ENCODE assay signal across 15 cellular contexts in genomic region chr13:50576156-50576555, GRCh38.
DNase-seq lines count a peak whose midpoint lies in the region; ATAC-seq and TF ChIP-seq lines count a peak whose summit lies in the region.
"Had no signal": no experiment of that assay in that cellular context is flagged by ENCODE, and none has a peak within 500 bp of the region (broad histone marks: within the 10 kb centered on the region; RNA-seq: fewer than 3 reads in every experiment).

No MANE protein-coding gene starts in this region.

- no peaks in the 10 kb centered on the region for H3K9me3 ChIP-seq in lung (ENCODE audit: control insufficient read depth in 2 of 2, insufficient read depth in 1 of 2, low read length in 1 of 2)

- peaks cover 4 to 14% of the 10 kb centered on the region in 2 donors for H3K4me1 ChIP-seq in lung (ENCODE audit: control insufficient read depth in 2 of 2, insufficient read depth in 2 of 2, low read length in 2 of 2)

- ATAC-seq in lung (ENCODE audit: insufficient read depth, low FRiP score) = no peak
- no peak for ATAC-seq in GM21423 (IDR thresholded peaks at IDR 0.05; ENCODE audit: unreplicated experiment)
- ATAC-seq in GM18511 (IDR thresholded peaks at IDR 0.05; ENCODE audit: unreplicated experiment) = no peak
- no peak for ATAC-seq in HG03520 (IDR thresholded peaks at IDR 0.05; ENCODE audit: unreplicated experiment)
- no peak for ATAC-seq in GM18867 (IDR thresholded peaks at IDR 0.05; ENCODE audit: unreplicated experiment)

- DNase-seq in COLO668 (lab: John Stamatoyannopoulos, UW; ENCODE audit: unreplicated experiment) (peak; percentile 99), NCI-H1092 treated with DMSO at 0.1 percent for 48 hours (lab: John Stamatoyannopoulos, UW) (peak; percentile 79), NCI-H748 treated with DMSO at 0.1 percent for 48 hours (lab: John Stamatoyannopoulos, UW) (peak; percentile 85), lung (ENCODE audit: low spot score) (peak; percentile 42)
- DNase-seq: activated CD4-positive, alpha-beta T cell treated with anti-CD3 and anti-CD28 coated beads for 48 hours; activated effector memory CD4-positive, alpha-beta T cell treated with Interleukin-2 at 50 U/mL for 16 hours; dorsolateral prefrontal cortex; mesendoderm; NCI-H1436; PC-9 had no signal

- whole genome bisulfite sequencing in lung, 2 donors = 54 to 79% methylated on average over 6 of the region's 6 CpGs

- no peaks in the 10 kb centered on the region for H3K27me3 ChIP-seq in lung (ENCODE audit: control insufficient read depth, insufficient read depth)
- H3K27me3 ChIP-seq: dorsolateral prefrontal cortex, tibial nerve had no signal

- no peak overlapping the region for H3K27ac ChIP-seq in lung (ENCODE audit: low read depth in 1 of 2, low read length in 1 of 2)
- H3K27ac ChIP-seq: dorsolateral prefrontal cortex, PC-9, tibial nerve had no signal

- H3K4me3 ChIP-seq in lung = no peak overlapping the region
- H3K4me3 ChIP-seq: dorsolateral prefrontal cortex, PC-9, tibial nerve had no signal

- no peaks in the 10 kb centered on the region for H3K36me3 ChIP-seq in lung (ENCODE audit: control insufficient read depth in 2 of 2, insufficient read depth in 2 of 2, low read length in 2 of 2)
- H3K36me3 ChIP-seq: tibial nerve had no signal

- TF ChIP-seq CTCF in lung (IDR thresholded peaks at IDR 0.05; ENCODE audit: control extremely low read depth, extremely low read depth) = no peak

Comparison
In these comparisons a context has a peak if more than half of its experiments do, and no peak if none do; other contexts are left out.
1. DNase-seq: peak in every context shown above with its lines; median percentile 99 in COLO668; 85 in NCI-H748 treated with DMSO at 0.1 percent for 48 hours; 79 in NCI-H1092 treated with DMSO at 0.1 percent for 48 hours; 42 in lung.